In the genomic region with DNA sequence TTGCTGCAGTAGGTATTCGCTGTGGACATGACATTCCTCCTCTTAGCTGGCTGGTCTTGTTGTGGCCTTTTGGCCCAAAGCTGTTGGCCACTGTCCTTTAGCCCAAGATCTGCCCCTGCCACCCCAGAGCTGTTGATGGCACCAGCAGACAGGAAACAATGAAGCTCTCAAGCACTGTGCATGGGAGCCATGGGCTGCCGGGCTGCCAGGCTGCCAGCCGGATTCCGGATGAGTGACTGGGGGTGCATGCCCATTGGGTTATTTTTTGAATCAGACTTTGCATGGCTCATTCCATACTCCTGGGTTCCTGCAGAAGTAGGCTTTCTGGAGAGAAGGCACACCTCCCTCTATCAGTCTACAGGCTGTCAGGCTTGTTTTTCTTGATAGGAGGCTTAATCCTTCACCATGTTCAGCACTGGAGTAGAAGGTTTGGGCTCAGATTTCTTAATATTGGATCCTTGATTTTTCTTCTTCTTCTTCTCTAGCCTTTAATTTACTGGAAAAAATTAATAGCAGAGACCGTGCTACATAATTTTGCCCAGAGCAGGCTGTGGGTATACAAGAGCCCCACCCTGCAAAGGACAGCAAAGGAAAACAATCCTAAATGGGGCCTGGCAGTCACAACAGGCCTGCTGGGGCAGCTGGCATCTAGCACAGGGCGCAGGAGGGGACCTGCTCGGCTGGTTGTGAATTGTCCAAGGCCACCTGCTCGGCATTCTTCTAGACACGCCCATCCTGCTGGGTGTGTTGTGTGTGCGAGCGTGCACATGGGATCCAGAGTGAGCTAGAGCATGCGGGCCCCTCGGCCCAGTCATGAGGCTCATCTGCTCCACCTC, we compare ENCODE assay signal across 11 cellular contexts. TPM values are rescaled to one million over a fixed set of nuclear protein-coding genes. Genes with fewer than 3 reads are reported as not detected.
DNase-seq lines count a peak whose midpoint lies in the region; ATAC-seq, FAIRE-seq and TF ChIP-seq lines count a peak whose summit lies in the region.
"Had no signal": no experiment of that assay in that cellular context is flagged by ENCODE, and none has a peak within 500 bp of the region (broad histone marks: within the 10 kb centered on the region; RNA-seq: fewer than 3 reads in every experiment).

No MANE protein-coding gene starts in this region.

- H3K27ac ChIP-seq in adrenal gland (peak overlapping the region in 2 of 5 donors; percentile 8 to 12), neuronal stem cell (replicated peaks; ENCODE audit: low read length) (no peak overlapping the region), coronary artery (no peak overlapping the region)

- peak overlapping the region; percentile 60 for H3K4ac ChIP-seq in neuronal stem cell (ENCODE audit: low read length)

- ATAC-seq in GM19452 (IDR thresholded peaks at IDR 0.05; ENCODE audit: unreplicated experiment) (peak; percentile 22), omental fat pad (ENCODE audit: low FRiP score) (no peak)

- no peak overlapping the region for H3K23ac ChIP-seq in neuronal stem cell (ENCODE audit: low read depth, low read length, poor library complexity)

- H3K9ac ChIP-seq in neuronal stem cell (ENCODE audit: low read depth, low read length, poor library complexity): no peak overlapping the region

- H2BK120ac ChIP-seq in neuronal stem cell (ENCODE audit: low read depth, low read length): no peak overlapping the region

- no peak for FAIRE-seq in D721Med (lab: Jason Lieb, UNC)

- intact Hi-C loops in adrenal gland (cut with DNase I): no loop called here

- no peak overlapping the region for H2BK15ac ChIP-seq in neuronal stem cell (ENCODE audit: low read length)

- TF ChIP-seq CTCF in adrenal gland (IDR thresholded peaks at IDR 0.05) (no peak), D721Med (IDR thresholded peaks at IDR 0.05; ENCODE audit: insufficient read depth, missing control alignments) (no peak), coronary artery (IDR thresholded peaks at IDR 0.05) (no peak), omental fat pad (IDR thresholded peaks at IDR 0.05) (no peak)

- H2BK5ac ChIP-seq in neuronal stem cell (ENCODE audit: low read length): no peak overlapping the region

- H3K9me3 ChIP-seq in adrenal gland (replicated peaks in 1 of 3) (no peaks in the 10 kb centered on the region), neuronal stem cell (replicated peaks in 1 of 2; ENCODE audit: control insufficient read depth in 2 of 2, insufficient read depth in 1 of 2, low read depth in 1 of 2, low read length in 2 of 2) (no peaks in the 10 kb centered on the region)
- H3K9me3 ChIP-seq: vagina had no signal

- H3K4me2 ChIP-seq in neuronal stem cell (ENCODE audit: insufficient read depth, low read length, poor library complexity, severe bottlenecking): no peak overlapping the region

- H3K27me3 ChIP-seq in adrenal gland: no peaks in the 10 kb centered on the region
- peaks cover 0 to 2% (median 0%) of the 10 kb centered on the region in 3 experiments for H3K27me3 ChIP-seq in neuronal stem cell (ENCODE audit: control insufficient read depth in 3 of 3, insufficient read depth in 3 of 3, low read depth in 1 of 3, low read length in 3 of 3)
- H3K27me3 ChIP-seq: vagina had no signal

- DNase-seq in NCI-H2081 treated with DMSO at 0.1 percent for 48 hours (lab: John Stamatoyannopoulos, UW) (peak; percentile 72), adrenal gland (peak in 6 of 7 donors; percentile 34 to 79 (median 64)), neuronal stem cell (ENCODE audit: low spot score) (no peak), NOMO-1 treated with dmso at 0.1 percent for 144 hours (lab: John Stamatoyannopoulos, UW; ENCODE audit: unreplicated experiment) (no peak), D721Med (ENCODE audit: insufficient read length, low spot score) (no peak), coronary artery (ENCODE audit: low spot score) (no peak), omental fat pad (ENCODE audit: low spot score) (no peak)
- DNase-seq: NCI-H226; stimulated activated CD4-positive, alpha-beta T cell treated with anti-CD3 and anti-CD28 coated beads, Interleukin-2, amount 100 ng/mL, for 24 hours had no signal

- no peak for TF ChIP-seq POLR2A in adrenal gland (IDR thresholded peaks at IDR 0.05)

- H2AFZ ChIP-seq in neuronal stem cell (ENCODE audit: low read length): no peak overlapping the region

- 58 to 84% (median 68%) methylated on average over 9 to 13 of the region's 13 CpGs for WGBS in adrenal gland, 4 donors
- no CpG with 5 or more reads among the region's 13 CpGs for WGBS in neuronal stem cell (ENCODE audit: extremely low coverage in 2 of 2, insufficient read length in 2 of 2, insufficient replicate concordance in 1 of 2), 2 donors

- H4K8ac ChIP-seq in neuronal stem cell (ENCODE audit: low read depth, low read length): no peak overlapping the region

- no peak overlapping the region for H2AK5ac ChIP-seq in neuronal stem cell (ENCODE audit: low read depth, low read length)

- H3K4me1 ChIP-seq in adrenal gland (replicated peaks in 1 of 2) (peaks cover 13 to 31% of the 10 kb centered on the region in 2 donors), neuronal stem cell (ENCODE audit: control insufficient read depth in 2 of 2, insufficient read depth in 1 of 2, low read depth in 1 of 2, low read length in 2 of 2) (no peaks in the 10 kb centered on the region)

- H3K18ac ChIP-seq in neuronal stem cell (ENCODE audit: low read length): no peak overlapping the region

- no peaks in the 10 kb centered on the region for H3K79me1 ChIP-seq in neuronal stem cell (ENCODE audit: low read depth, low read length)

- H4K91ac ChIP-seq in neuronal stem cell (ENCODE audit: low read depth, low read length, poor library complexity): no peak overlapping the region

- H3K36me3 ChIP-seq in adrenal gland (replicated peaks in 1 of 2) (peaks cover 0 to 12% of the 10 kb centered on the region in 2 donors), neuronal stem cell (replicated peaks in 1 of 2; ENCODE audit: control insufficient read depth in 2 of 2, insufficient read depth in 2 of 2, low read length in 2 of 2) (peaks cover 11 to 41% of the 10 kb centered on the region in 2 donors)

- H3K4me3 ChIP-seq in adrenal gland (no peak overlapping the region), neuronal stem cell (ENCODE audit: low read length in 2 of 2) (no peak overlapping the region), coronary artery (no peak overlapping the region)
- H3K4me3 ChIP-seq: vagina had no signal

- no peak overlapping the region for H2BK12ac ChIP-seq in neuronal stem cell (ENCODE audit: low read length)

- H3K14ac ChIP-seq in neuronal stem cell (ENCODE audit: low read length): no peak overlapping the region

RNA-seq across cellular contexts. Expression of a gene that starts 32.2 kb away (rescaled TPM):
- total RNA-seq in adrenal gland (100 to 1,000 TPM in 1 of 8 donors, 10 to 100 TPM in 7; 31.5 to 114 (median 67.0) TPM), omental fat pad (10 to 100 TPM; 38.6 to 69.8 (median 55.3) TPM)
- 10 to 100 TPM; 49.3 to 62.3 (median 55.7) TPM for polyA plus RNA-seq in adrenal gland
- 37.9 TPM for polyA plus RNA-seq in neuronal stem cell (2013, experiment 1 of 2)
- 36.7 TPM for polyA plus RNA-seq in neuronal stem cell (2013, experiment 2 of 2)

Comparison
In these comparisons a context has a peak if more than half of its experiments do, and no peak if none do; other contexts are left out.
1. DNase-seq: peak in NCI-H2081 treated with DMSO at 0.1 percent for 48 hours (single experiment) and adrenal gland (6 of 7); none in neuronal stem cell (single experiment), NOMO-1 treated with dmso at 0.1 percent for 144 hours (single experiment), D721Med (single experiment), coronary artery (single experiment) and omental fat pad (single experiment).